Comparison of ENCODE assay signal across 1 cellular context in the genomic region with DNA sequence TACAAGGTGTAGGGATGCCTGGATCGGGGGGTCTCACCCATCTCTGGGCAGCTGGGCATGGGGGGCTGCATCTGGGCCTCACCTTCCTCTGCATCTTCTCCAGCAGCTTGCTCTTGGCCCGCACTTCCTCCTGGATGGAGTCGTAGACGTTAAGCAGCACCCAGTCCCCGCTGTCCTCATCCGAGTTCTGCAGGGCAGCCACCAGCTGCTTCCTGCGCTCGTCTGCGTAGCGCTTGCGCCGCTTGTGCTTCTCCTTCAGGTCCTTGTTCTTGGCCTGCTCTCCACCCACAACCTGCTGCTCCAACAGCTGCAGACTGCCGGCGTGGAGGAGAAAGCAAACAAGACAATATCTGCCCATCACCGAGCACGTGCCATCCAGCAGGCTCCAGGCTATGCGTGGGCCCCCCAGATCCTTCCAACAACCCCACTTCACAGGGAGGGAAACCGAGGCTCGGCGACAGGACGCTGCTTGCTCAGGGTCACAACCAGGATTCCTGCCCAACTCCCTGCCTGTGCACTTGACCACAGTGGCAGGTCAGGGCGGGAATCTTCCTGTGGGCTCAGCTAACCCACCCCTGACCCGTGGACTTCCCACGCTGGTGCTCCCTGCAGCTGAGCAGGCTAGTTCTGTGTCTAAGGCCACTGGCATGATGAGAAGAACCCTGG.
TF ChIP-seq lines count a peak whose summit lies in the region.

No MANE protein-coding gene starts in this region.

TF ChIP-seq in IMR-90, 13 proteins besides CTCF, POLR2A, EP300 and RAD21 (continued from another document):
- TF ChIP-seq, protein P1, sequence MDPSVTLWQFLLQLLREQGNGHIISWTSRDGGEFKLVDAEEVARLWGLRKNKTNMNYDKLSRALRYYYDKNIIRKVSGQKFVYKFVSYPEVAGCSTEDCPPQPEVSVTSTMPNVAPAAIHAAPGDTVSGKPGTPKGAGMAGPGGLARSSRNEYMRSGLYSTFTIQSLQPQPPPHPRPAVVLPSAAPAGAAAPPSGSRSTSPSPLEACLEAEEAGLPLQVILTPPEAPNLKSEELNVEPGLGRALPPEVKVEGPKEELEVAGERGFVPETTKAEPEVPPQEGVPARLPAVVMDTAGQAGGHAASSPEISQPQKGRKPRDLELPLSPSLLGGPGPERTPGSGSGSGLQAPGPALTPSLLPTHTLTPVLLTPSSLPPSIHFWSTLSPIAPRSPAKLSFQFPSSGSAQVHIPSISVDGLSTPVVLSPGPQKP (IDR thresholded peaks at IDR 0.05; ENCODE audit: borderline replicate concordance, low read depth, low read length) = no peak
- TF ChIP-seq MXI1 (IDR thresholded peaks at IDR 0.05; ENCODE audit: borderline replicate concordance, low read depth, low read length) = no peak
- no peak for TF ChIP-seq SMC3 (IDR thresholded peaks at IDR 0.05; ENCODE audit: low read depth, low read length)
- no peak for TF ChIP-seq BHLHE40 (IDR thresholded peaks at IDR 0.05; ENCODE audit: low read depth, low read length)
- TF ChIP-seq MAFK (IDR thresholded peaks at IDR 0.05; ENCODE audit: low read depth, low read length) = no peak
- TF ChIP-seq NFE2L2 (IDR thresholded peaks at IDR 0.05; ENCODE audit: low read depth, low read length) = no peak
- TF ChIP-seq MAZ (IDR thresholded peaks at IDR 0.05; ENCODE audit: borderline replicate concordance, low read depth, low read length) = no peak
- TF ChIP-seq RFX5 (IDR thresholded peaks at IDR 0.05; ENCODE audit: low read depth, low read length) = no peak
- TF ChIP-seq RCOR1 (IDR thresholded peaks at IDR 0.05; ENCODE audit: insufficient replicate concordance, low read length) = no peak
- no peak for TF ChIP-seq CEBPB (IDR thresholded peaks at IDR 0.05; ENCODE audit: low read depth, low read length)
